ENCODE assay signal across 1 cellular context in the genomic region with DNA sequence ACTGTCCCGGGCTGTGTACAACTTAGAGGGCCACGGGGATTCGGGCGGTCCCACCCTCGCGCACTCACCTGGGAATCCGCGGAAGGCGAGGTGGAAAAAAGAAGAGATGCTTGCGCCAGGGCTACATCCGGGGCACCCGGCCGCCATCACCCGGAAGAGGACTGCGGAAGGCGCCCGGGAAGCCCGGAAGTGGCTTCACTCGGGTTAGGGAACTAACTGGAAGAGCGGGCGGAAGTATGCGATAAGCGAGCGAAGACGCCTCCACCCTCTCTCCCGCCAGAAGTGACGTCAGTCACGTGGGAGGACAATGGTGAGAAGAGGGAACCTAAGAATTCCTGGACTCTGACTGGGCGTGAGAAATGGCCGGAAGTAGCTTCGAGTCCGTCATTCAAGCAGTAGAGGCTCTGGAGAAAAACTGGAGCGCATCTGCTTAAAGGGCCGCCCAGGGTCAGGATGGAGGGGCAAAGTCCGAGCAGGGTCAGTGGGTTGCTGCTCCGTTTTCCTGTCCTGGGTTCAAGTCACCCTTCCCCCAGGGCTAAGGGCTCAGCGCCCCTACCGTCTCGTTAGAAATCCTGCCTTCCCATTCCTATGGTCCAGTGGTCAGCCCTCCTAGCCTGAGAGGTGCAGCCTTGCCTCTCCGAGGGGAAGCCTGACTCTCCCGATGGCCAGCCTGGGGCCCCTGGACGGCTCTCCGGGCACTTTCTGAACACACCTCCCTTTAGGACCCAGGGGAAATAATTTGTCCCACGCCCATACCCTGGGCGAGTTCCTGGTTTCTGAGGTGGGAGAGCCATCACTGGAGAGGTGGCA.
TF ChIP-seq lines count a peak whose summit lies in the region.

A gene (minus strand): TSS at position 165 of the 810 bp plus-strand sequence. CDS start 627 bp downstream, outside the sequence.

TF ChIP-seq in K562, 482 proteins besides CTCF, POLR2A, EP300 and RAD21 (continued from another document and continues in another):
- TF ChIP-seq, protein P1, sequence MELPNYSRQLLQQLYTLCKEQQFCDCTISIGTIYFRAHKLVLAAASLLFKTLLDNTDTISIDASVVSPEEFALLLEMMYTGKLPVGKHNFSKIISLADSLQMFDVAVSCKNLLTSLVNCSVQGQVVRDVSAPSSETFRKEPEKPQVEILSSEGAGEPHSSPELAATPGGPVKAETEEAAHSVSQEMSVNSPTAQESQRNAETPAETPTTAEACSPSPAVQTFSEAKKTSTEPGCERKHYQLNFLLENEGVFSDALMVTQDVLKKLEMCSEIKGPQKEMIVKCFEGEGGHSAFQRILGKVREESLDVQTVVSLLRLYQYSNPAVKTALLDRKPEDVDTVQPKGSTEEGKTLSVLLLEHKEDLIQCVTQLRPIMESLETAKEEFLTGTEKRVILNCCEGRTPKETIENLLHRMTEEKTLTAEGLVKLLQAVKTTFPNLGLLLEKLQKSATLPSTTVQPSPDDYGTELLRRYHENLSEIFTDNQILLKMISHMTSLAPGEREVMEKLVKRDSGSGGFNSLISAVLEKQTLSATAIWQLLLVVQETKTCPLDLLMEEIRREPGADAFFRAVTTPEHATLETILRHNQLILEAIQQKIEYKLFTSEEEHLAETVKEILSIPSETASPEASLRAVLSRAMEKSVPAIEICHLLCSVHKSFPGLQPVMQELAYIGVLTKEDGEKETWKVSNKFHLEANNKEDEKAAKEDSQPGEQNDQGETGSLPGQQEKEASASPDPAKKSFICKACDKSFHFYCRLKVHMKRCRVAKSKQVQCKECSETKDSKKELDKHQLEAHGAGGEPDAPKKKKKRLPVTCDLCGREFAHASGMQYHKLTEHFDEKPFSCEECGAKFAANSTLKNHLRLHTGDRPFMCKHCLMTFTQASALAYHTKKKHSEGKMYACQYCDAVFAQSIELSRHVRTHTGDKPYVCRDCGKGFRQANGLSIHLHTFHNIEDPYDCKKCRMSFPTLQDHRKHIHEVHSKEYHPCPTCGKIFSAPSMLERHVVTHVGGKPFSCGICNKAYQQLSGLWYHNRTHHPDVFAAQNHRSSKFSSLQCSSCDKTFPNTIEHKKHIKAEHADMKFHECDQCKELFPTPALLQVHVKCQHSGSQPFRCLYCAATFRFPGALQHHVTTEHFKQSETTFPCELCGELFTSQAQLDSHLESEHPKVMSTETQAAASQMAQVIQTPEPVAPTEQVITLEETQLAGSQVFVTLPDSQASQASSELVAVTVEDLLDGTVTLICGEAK (IDR thresholded peaks at IDR 0.05): peak; percentile 99
- TF ChIP-seq, protein P1 (CRISPR knock-in tag; IDR thresholded peaks at IDR 0.05): no peak
- TF ChIP-seq, protein P2, sequence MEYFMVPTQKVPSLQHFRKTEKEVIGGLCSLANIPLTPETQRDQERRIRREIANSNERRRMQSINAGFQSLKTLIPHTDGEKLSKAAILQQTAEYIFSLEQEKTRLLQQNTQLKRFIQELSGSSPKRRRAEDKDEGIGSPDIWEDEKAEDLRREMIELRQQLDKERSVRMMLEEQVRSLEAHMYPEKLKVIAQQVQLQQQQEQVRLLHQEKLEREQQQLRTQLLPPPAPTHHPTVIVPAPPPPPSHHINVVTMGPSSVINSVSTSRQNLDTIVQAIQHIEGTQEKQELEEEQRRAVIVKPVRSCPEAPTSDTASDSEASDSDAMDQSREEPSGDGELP (CRISPR knock-in tag; IDR thresholded peaks at IDR 0.05; ENCODE audit: borderline replicate concordance): peak; percentile 68; the same call in 1 of the 2 replicates
- TF ChIP-seq DPF2 (IDR thresholded peaks at IDR 0.05): 0 out of 2 replicates have a peak, but pooled peaks have one; percentile 56
- TF ChIP-seq PHF20 (IDR thresholded peaks at IDR 0.05; ENCODE audit: partially characterized antibody): peak; percentile 83
- peak in 1 of 2 experiments; percentile 83; a peak in 1 of 4 replicates for TF ChIP-seq KDM4B (IDR thresholded peaks at IDR 0.05; ENCODE audit: borderline replicate concordance in 2 of 2, low read depth in 1 of 2)
- peak; percentile 95 for TF ChIP-seq BHLHE40 (IDR thresholded peaks at IDR 0.05; ENCODE audit: low read length)
- peak; percentile 44 for TF ChIP-seq SETDB1 (IDR thresholded peaks at IDR 0.05; ENCODE audit: low read length)
- no peak for TF ChIP-seq NONO (IDR thresholded peaks at IDR 0.05; ENCODE audit: low read depth in 2 of 2, low read length in 1 of 2)
- no peak for TF ChIP-seq MIER1 (IDR thresholded peaks at IDR 0.05; ENCODE audit: low read depth)
- peak; percentile 74; the same call in 1 of the 2 replicates for TF ChIP-seq PHB (CRISPR knock-in tag; IDR thresholded peaks at IDR 0.05)
- TF ChIP-seq NFIC (IDR thresholded peaks at IDR 0.05): peak; percentile 66
- TF ChIP-seq, protein P3, sequence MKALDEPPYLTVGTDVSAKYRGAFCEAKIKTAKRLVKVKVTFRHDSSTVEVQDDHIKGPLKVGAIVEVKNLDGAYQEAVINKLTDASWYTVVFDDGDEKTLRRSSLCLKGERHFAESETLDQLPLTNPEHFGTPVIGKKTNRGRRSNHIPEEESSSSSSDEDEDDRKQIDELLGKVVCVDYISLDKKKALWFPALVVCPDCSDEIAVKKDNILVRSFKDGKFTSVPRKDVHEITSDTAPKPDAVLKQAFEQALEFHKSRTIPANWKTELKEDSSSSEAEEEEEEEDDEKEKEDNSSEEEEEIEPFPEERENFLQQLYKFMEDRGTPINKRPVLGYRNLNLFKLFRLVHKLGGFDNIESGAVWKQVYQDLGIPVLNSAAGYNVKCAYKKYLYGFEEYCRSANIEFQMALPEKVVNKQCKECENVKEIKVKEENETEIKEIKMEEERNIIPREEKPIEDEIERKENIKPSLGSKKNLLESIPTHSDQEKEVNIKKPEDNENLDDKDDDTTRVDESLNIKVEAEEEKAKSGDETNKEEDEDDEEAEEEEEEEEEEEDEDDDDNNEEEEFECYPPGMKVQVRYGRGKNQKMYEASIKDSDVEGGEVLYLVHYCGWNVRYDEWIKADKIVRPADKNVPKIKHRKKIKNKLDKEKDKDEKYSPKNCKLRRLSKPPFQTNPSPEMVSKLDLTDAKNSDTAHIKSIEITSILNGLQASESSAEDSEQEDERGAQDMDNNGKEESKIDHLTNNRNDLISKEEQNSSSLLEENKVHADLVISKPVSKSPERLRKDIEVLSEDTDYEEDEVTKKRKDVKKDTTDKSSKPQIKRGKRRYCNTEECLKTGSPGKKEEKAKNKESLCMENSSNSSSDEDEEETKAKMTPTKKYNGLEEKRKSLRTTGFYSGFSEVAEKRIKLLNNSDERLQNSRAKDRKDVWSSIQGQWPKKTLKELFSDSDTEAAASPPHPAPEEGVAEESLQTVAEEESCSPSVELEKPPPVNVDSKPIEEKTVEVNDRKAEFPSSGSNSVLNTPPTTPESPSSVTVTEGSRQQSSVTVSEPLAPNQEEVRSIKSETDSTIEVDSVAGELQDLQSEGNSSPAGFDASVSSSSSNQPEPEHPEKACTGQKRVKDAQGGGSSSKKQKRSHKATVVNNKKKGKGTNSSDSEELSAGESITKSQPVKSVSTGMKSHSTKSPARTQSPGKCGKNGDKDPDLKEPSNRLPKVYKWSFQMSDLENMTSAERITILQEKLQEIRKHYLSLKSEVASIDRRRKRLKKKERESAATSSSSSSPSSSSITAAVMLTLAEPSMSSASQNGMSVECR (CRISPR knock-in tag; IDR thresholded peaks at IDR 0.05): peak; percentile 76
- 0 out of 2 replicates have a peak, but pooled peaks have one; percentile 16 for TF ChIP-seq ZBED1 (IDR thresholded peaks at IDR 0.05)
- TF ChIP-seq, protein P4, sequence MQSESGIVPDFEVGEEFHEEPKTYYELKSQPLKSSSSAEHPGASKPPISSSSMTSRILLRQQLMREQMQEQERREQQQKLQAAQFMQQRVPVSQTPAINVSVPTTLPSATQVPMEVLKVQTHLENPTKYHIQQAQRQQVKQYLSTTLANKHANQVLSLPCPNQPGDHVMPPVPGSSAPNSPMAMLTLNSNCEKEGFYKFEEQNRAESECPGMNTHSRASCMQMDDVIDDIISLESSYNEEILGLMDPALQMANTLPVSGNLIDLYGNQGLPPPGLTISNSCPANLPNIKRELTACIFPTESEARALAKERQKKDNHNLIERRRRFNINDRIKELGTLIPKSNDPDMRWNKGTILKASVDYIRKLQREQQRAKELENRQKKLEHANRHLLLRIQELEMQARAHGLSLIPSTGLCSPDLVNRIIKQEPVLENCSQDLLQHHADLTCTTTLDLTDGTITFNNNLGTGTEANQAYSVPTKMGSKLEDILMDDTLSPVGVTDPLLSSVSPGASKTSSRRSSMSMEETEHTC (IDR thresholded peaks at IDR 0.05): peak; percentile 60; the same call in 1 of the 2 replicates
- TF ChIP-seq, protein P5, sequence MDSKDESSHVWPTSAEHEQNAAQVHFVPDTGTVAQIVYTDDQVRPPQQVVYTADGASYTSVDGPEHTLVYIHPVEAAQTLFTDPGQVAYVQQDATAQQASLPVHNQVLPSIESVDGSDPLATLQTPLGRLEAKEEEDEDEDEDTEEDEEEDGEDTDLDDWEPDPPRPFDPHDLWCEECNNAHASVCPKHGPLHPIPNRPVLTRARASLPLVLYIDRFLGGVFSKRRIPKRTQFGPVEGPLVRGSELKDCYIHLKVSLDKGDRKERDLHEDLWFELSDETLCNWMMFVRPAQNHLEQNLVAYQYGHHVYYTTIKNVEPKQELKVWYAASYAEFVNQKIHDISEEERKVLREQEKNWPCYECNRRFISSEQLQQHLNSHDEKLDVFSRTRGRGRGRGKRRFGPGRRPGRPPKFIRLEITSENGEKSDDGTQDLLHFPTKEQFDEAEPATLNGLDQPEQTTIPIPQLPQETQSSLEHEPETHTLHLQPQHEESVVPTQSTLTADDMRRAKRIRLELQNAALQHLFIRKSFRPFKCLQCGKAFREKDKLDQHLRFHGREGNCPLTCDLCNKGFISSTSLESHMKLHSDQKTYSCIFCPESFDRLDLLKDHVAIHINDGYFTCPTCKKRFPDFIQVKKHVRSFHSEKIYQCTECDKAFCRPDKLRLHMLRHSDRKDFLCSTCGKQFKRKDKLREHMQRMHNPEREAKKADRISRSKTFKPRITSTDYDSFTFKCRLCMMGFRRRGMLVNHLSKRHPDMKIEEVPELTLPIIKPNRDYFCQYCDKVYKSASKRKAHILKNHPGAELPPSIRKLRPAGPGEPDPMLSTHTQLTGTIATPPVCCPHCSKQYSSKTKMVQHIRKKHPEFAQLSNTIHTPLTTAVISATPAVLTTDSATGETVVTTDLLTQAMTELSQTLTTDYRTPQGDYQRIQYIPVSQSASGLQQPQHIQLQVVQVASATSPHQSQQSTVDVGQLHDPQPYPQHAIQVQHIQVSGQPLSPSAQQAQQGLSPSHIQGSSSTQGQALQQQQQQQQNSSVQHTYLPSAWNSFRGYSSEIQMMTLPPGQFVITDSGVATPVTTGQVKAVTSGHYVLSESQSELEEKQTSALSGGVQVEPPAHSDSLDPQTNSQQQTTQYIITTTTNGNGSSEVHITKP (IDR thresholded peaks at IDR 0.05; ENCODE audit: partially characterized antibody): peak; percentile 45
- TF ChIP-seq ARID1B (IDR thresholded peaks at IDR 0.05): peak; percentile 49
- peak; percentile 96 for TF ChIP-seq CREM (IDR thresholded peaks at IDR 0.05; ENCODE audit: low read depth)
- TF ChIP-seq SP1 (CRISPR knock-in tag; IDR thresholded peaks at IDR 0.05): peak; percentile 75
- peak; percentile 36; the same call in 1 of the 2 replicates for TF ChIP-seq FOXP1 (CRISPR knock-in tag; IDR thresholded peaks at IDR 0.05)
- peak; percentile 85 for TF ChIP-seq RBFOX2 (IDR thresholded peaks at IDR 0.05; ENCODE audit: low read depth, low read length)
- no peak for TF ChIP-seq ZNF253 (CRISPR knock-in tag; conservative IDR thresholded peaks at IDR 0.05)
- TF ChIP-seq, protein P6, sequence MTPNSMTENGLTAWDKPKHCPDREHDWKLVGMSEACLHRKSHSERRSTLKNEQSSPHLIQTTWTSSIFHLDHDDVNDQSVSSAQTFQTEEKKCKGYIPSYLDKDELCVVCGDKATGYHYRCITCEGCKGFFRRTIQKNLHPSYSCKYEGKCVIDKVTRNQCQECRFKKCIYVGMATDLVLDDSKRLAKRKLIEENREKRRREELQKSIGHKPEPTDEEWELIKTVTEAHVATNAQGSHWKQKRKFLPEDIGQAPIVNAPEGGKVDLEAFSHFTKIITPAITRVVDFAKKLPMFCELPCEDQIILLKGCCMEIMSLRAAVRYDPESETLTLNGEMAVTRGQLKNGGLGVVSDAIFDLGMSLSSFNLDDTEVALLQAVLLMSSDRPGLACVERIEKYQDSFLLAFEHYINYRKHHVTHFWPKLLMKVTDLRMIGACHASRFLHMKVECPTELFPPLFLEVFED (CRISPR knock-in tag; conservative IDR thresholded peaks at IDR 0.05): peak; percentile 44
- TF ChIP-seq, protein P7, sequence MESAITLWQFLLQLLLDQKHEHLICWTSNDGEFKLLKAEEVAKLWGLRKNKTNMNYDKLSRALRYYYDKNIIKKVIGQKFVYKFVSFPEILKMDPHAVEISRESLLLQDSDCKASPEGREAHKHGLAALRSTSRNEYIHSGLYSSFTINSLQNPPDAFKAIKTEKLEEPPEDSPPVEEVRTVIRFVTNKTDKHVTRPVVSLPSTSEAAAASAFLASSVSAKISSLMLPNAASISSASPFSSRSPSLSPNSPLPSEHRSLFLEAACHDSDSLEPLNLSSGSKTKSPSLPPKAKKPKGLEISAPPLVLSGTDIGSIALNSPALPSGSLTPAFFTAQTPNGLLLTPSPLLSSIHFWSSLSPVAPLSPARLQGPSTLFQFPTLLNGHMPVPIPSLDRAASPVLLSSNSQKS (CRISPR knock-in tag; IDR thresholded peaks at IDR 0.05): no peak
- no peak for TF ChIP-seq SMARCC2 (IDR thresholded peaks at IDR 0.05; ENCODE audit: low read depth)
